10 cellular contexts compared by ENCODE assay signal in the genomic region with DNA sequence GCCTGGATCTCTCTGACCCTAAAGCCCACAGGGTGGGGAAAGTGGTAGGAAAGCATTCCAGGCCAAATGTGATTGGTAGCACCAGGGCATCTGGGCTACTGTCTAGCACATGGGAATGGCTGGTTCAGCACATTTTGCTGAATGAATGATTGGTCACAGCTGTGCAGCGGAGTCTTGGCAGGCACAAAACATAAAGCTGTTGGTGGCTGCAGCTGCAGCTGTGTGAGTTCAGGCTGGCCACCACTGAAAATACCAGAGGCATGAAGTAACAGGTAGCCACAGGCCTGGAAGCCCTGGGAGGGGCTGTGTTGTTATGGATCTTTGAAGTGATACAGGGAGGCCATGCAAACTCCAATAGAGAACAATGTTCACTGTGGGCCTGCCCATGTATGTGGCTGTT.
DNase-seq lines count a peak whose midpoint lies in the region; ATAC-seq and TF ChIP-seq lines count a peak whose summit lies in the region.
"Had no signal": no experiment of that assay in that cellular context is flagged by ENCODE, and none has a peak within 500 bp of the region (broad histone marks: within the 10 kb centered on the region; RNA-seq: fewer than 3 reads in every experiment).

No MANE protein-coding gene starts in this region.

- H3K27me3 Mint-ChIP-seq in HFFc6 (ENCODE audit: insufficient read depth): peaks cover 4% of the 10 kb centered on the region
- no peaks in the 10 kb centered on the region for H3K27me3 Mint-ChIP-seq in activated naive CD8-positive, alpha-beta T cell treated with anti-CD3 and anti-CD28 coated beads, Interleukin-2, amount 50 U/mL, for 24 hours

- no peak overlapping the region for H3K4me3 Mint-ChIP-seq in HFFc6
- no peak overlapping the region for H3K4me3 Mint-ChIP-seq in stimulated activated effector memory CD8-positive, alpha-beta T cell treated with anti-CD3 and anti-CD28 coated beads, Interleukin-12 subunit alpha, Interleukin-12 subunit beta, amount 100 ng/mL, for 72 hours
- H3K4me3 Mint-ChIP-seq in activated naive CD8-positive, alpha-beta T cell treated with anti-CD3 and anti-CD28 coated beads, Interleukin-2, amount 50 U/mL, for 24 hours: no peak overlapping the region
- H3K4me3 Mint-ChIP-seq: effector memory CD8-positive, alpha-beta T cell had no signal

- no peaks in the 10 kb centered on the region for H3K9me3 ChIP-seq in right cardiac atrium (ENCODE audit: control insufficient read depth, low read length)

- H3K4me1 ChIP-seq in right cardiac atrium (ENCODE audit: control insufficient read depth, insufficient read depth, low read length): no peaks in the 10 kb centered on the region

- H3K4me3 ChIP-seq in right cardiac atrium (ENCODE audit: low read length): no peak overlapping the region
- no peak overlapping the region for H3K4me3 ChIP-seq in skeletal muscle cell (ENCODE audit: low read depth, low read length)

- H3K27ac Mint-ChIP-seq in HFFc6: peak overlapping the region; percentile 70; the same call in 1 of the 2 replicates
- H3K27ac Mint-ChIP-seq in stimulated activated effector memory CD8-positive, alpha-beta T cell treated with anti-CD3 and anti-CD28 coated beads, Interleukin-12 subunit alpha, Interleukin-12 subunit beta, amount 100 ng/mL, for 72 hours: no peak overlapping the region
- H3K27ac Mint-ChIP-seq in activated naive CD8-positive, alpha-beta T cell treated with anti-CD3 and anti-CD28 coated beads, Interleukin-2, amount 50 U/mL, for 24 hours: no peak overlapping the region
- H3K27ac Mint-ChIP-seq: effector memory CD8-positive, alpha-beta T cell had no signal

- DNase-seq in HFFc6 (peak; percentile 75), amniotic epithelial cell (ENCODE audit: low read depth) (peak; percentile 44), right cardiac atrium (peak; percentile 44 to 77 (median 67)), skeletal muscle cell (ENCODE audit: low read depth) (peak; percentile 96), NCI-H1092 (lab: John Stamatoyannopoulos, UW) (no peak)
- DNase-seq in stimulated activated effector memory CD8-positive, alpha-beta T cell treated with anti-CD3 and anti-CD28 coated beads, Interleukin-12 subunit alpha, Interleukin-12 subunit beta, amount 100 ng/mL, for 72 hours (ENCODE audit: low spot score in 2 of 2): no peak
- DNase-seq in activated naive CD8-positive, alpha-beta T cell treated with anti-CD3 and anti-CD28 coated beads, Interleukin-2, amount 50 U/mL, for 24 hours: no peak
- DNase-seq: effector memory CD8-positive, alpha-beta T cell; NCI-H524 had no signal

- no peak overlapping the region for H3K27ac ChIP-seq in right cardiac atrium (ENCODE audit: low read length)

- H3K36me3 Mint-ChIP-seq in HFFc6 (ENCODE audit: low read depth): no peaks in the 10 kb centered on the region
- H3K36me3 Mint-ChIP-seq in stimulated activated effector memory CD8-positive, alpha-beta T cell treated with anti-CD3 and anti-CD28 coated beads, Interleukin-12 subunit alpha, Interleukin-12 subunit beta, amount 100 ng/mL, for 72 hours: no peaks in the 10 kb centered on the region
- no peaks in the 10 kb centered on the region for H3K36me3 Mint-ChIP-seq in activated naive CD8-positive, alpha-beta T cell treated with anti-CD3 and anti-CD28 coated beads, Interleukin-2, amount 50 U/mL, for 24 hours (ENCODE audit: low read depth)

- H3K4me1 Mint-ChIP-seq in HFFc6 (ENCODE audit: low read depth): peaks cover 25% of the 10 kb centered on the region
- no peaks in the 10 kb centered on the region for H3K4me1 Mint-ChIP-seq in stimulated activated effector memory CD8-positive, alpha-beta T cell treated with anti-CD3 and anti-CD28 coated beads, Interleukin-12 subunit alpha, Interleukin-12 subunit beta, amount 100 ng/mL, for 72 hours
- peaks cover 2% of the 10 kb centered on the region for H3K4me1 Mint-ChIP-seq in activated naive CD8-positive, alpha-beta T cell treated with anti-CD3 and anti-CD28 coated beads, Interleukin-2, amount 50 U/mL, for 24 hours

- no peaks in the 10 kb centered on the region for H3K27me3 ChIP-seq in right cardiac atrium (ENCODE audit: control insufficient read depth, insufficient read depth)

- ATAC-seq in right cardiac atrium: peak; percentile 70 to 85
- no peak for ATAC-seq in stimulated activated effector memory CD8-positive, alpha-beta T cell treated with anti-CD3 and anti-CD28 coated beads, Interleukin-12 subunit alpha, Interleukin-12 subunit beta, amount 100 ng/mL, for 72 hours
- ATAC-seq in activated naive CD8-positive, alpha-beta T cell treated with anti-CD3 and anti-CD28 coated beads, Interleukin-2, amount 50 U/mL, for 24 hours: no peak
- ATAC-seq in GM19467 (IDR thresholded peaks at IDR 0.05; ENCODE audit: unreplicated experiment): no peak
- ATAC-seq: effector memory CD8-positive, alpha-beta T cell had no signal

- 78% methylated on average over 1 of the region's 1 CpG for WGBS in right cardiac atrium

- no peaks in the 10 kb centered on the region for H3K9me3 Mint-ChIP-seq in HFFc6
- no peaks in the 10 kb centered on the region for H3K9me3 Mint-ChIP-seq in stimulated activated effector memory CD8-positive, alpha-beta T cell treated with anti-CD3 and anti-CD28 coated beads, Interleukin-12 subunit alpha, Interleukin-12 subunit beta, amount 100 ng/mL, for 72 hours
- H3K9me3 Mint-ChIP-seq in activated naive CD8-positive, alpha-beta T cell treated with anti-CD3 and anti-CD28 coated beads, Interleukin-2, amount 50 U/mL, for 24 hours: no peaks in the 10 kb centered on the region
- H3K9me3 Mint-ChIP-seq: effector memory CD8-positive, alpha-beta T cell had no signal

- TF ChIP-seq CTCF in HFFc6 (IDR thresholded peaks at IDR 0.05): no peak

- intact Hi-C loops in right cardiac atrium (cut with DNase I): no loop called here

Comparison
In these comparisons a context has a peak if more than half of its experiments do, and no peak if none do; other contexts are left out.
1. DNase-seq: peak in HFFc6 (single experiment), amniotic epithelial cell (single experiment), right cardiac atrium (3 of 3) and skeletal muscle cell (single experiment); none in stimulated activated effector memory CD8-positive, alpha-beta T cell treated with anti-CD3 and anti-CD28 coated beads, Interleukin-12 subunit alpha, Interleukin-12 subunit beta, amount 100 ng/mL, for 72 hours (0 of 2), NCI-H1092 (single experiment) and activated naive CD8-positive, alpha-beta T cell treated with anti-CD3 and anti-CD28 coated beads, Interleukin-2, amount 50 U/mL, for 24 hours (single experiment).
2. ATAC-seq: peak in right cardiac atrium (2 of 2); none in stimulated activated effector memory CD8-positive, alpha-beta T cell treated with anti-CD3 and anti-CD28 coated beads, Interleukin-12 subunit alpha, Interleukin-12 subunit beta, amount 100 ng/mL, for 72 hours (single experiment), activated naive CD8-positive, alpha-beta T cell treated with anti-CD3 and anti-CD28 coated beads, Interleukin-2, amount 50 U/mL, for 24 hours (single experiment) and GM19467 (single experiment).